Comparison of ENCODE assay signal across 1 cellular context in genomic region chr22:42145175-42145574, GRCh38.
TF ChIP-seq lines count a peak whose summit lies in the region.

No MANE protein-coding gene starts in this region.

TF ChIP-seq in IMR-90, 13 proteins besides CTCF, POLR2A, EP300 and RAD21 (continued from another document):
- TF ChIP-seq ELK1 (IDR thresholded peaks at IDR 0.05; ENCODE audit: borderline replicate concordance, low read depth, low read length), result no peak
- no peak for TF ChIP-seq RFX5 (IDR thresholded peaks at IDR 0.05; ENCODE audit: low read depth, low read length)
- TF ChIP-seq CHD1 (IDR thresholded peaks at IDR 0.05; ENCODE audit: low read depth, low read length), result no peak
- no peak for TF ChIP-seq MAZ (IDR thresholded peaks at IDR 0.05; ENCODE audit: borderline replicate concordance, low read depth, low read length)
- TF ChIP-seq SMC3 (IDR thresholded peaks at IDR 0.05; ENCODE audit: low read depth, low read length), result no peak
- no peak for TF ChIP-seq USF2 (IDR thresholded peaks at IDR 0.05; ENCODE audit: low read depth, low read length)
- TF ChIP-seq RCOR1 (IDR thresholded peaks at IDR 0.05; ENCODE audit: insufficient replicate concordance, low read length), result no peak
- TF ChIP-seq BHLHE40 (IDR thresholded peaks at IDR 0.05; ENCODE audit: low read depth, low read length), result no peak
- TF ChIP-seq CEBPB (IDR thresholded peaks at IDR 0.05; ENCODE audit: low read depth, low read length), result no peak
